Comparison of ENCODE assay signal across 6 cellular contexts in the genomic region with DNA sequence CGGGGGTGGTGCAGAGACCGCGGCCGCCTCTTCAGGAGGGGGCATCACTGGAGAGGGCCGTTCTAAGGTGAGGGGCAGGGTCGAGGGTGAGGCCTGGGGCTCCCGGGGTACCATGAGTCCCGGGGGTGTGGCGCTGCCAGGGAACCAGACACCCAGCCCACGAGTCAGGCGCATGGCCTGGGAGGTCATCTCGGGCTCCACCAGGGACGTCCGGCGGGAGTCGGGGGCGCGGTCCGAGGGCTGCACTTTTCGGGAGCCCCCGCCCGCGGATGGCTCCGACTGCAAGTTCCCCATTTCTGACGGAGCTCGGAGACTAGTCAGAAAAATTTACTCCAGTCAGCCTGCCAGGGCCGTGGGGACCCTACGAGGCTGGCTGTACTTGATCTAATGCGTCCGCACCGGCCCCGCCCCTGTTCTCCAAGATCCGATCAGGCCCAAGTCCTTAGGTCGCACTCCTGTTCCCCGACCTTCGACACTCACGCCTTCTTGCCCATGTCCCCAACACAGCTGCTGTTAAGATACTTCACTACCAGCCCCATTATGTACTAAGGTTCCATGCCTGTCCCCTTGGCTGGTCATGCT.
DNase-seq lines count a peak whose midpoint lies in the region; TF ChIP-seq lines count a peak whose summit lies in the region.

No MANE protein-coding gene starts in this region.

- H3K9ac ChIP-seq in rectal smooth muscle tissue (ENCODE audit: low read length) = no peak overlapping the region

- H3K4me3 ChIP-seq in coronary artery = peak overlapping the region; percentile 80
- H3K4me3 ChIP-seq in rectal smooth muscle tissue (ENCODE audit: low read length) = peak overlapping the region; percentile 52

- H3K27ac ChIP-seq in coronary artery = peak overlapping the region; percentile 83 to 89
- no peak overlapping the region for H3K27ac ChIP-seq in rectal smooth muscle tissue (ENCODE audit: low read depth, low read length)

- H3K27me3 ChIP-seq in rectal smooth muscle tissue (ENCODE audit: control insufficient read depth, insufficient read depth, low read length) = peaks cover 13% of the 10 kb centered on the region

- no peak for TF ChIP-seq CTCF in coronary artery (IDR thresholded peaks at IDR 0.05)

- no peaks in the 10 kb centered on the region for H3K4me1 ChIP-seq in rectal smooth muscle tissue (ENCODE audit: control insufficient read depth, insufficient read depth, low read length)

- DNase-seq in Kasumi-1 (lab: John Stamatoyannopoulos, UW) = peak; percentile 55 to 65
- no peak for DNase-seq in coronary artery (ENCODE audit: low spot score)
- no peak for DNase-seq in midbrain (lab: John Stamatoyannopoulos, UW)
- DNase-seq in activated gamma-delta T cell treated with Interleukin-2 at 50 U/mL for 16 hours = no peak
- DNase-seq in AG08395 (ENCODE audit: low spot score) = no peak

- H3K36me3 ChIP-seq in rectal smooth muscle tissue (ENCODE audit: control insufficient read depth, insufficient read depth, low read length) = peaks cover 10% of the 10 kb centered on the region

Comparison
In these comparisons a context has a peak if more than half of its experiments do, and no peak if none do; other contexts are left out.
1. DNase-seq: peak in Kasumi-1 (2 of 2); none in coronary artery (single experiment), midbrain (single experiment), activated gamma-delta T cell treated with Interleukin-2 at 50 U/mL for 16 hours (single experiment) and AG08395 (single experiment).